Comparison of ENCODE assay signal across 1 cellular context in genomic region chr6:2245954-2246863, GRCh38.
TF ChIP-seq lines count a peak whose summit lies in the region.

No MANE protein-coding gene starts in this region.

TF ChIP-seq in HepG2, 621 proteins besides CTCF, POLR2A, EP300 and RAD21 (continued from another document and continues in another):
- TF ChIP-seq TAF15 (IDR thresholded peaks at IDR 0.05; ENCODE audit: low read depth, low read length, poor library complexity, severe bottlenecking), result no peak
- TF ChIP-seq SYNCRIP (IDR thresholded peaks at IDR 0.05; ENCODE audit: insufficient read depth, low read depth, low read length), result no peak
- no peak for TF ChIP-seq ZNF121 (CRISPR knock-in tag; IDR thresholded peaks at IDR 0.05)
- no peak for TF ChIP-seq HNF1A (IDR thresholded peaks at IDR 0.05; ENCODE audit: low read depth)
- no peak for TF ChIP-seq HNF1A (CRISPR knock-in tag; IDR thresholded peaks at IDR 0.05; ENCODE audit: borderline replicate concordance)
- TF ChIP-seq NFRKB (IDR thresholded peaks at IDR 0.05), result no peak
- no peak for TF ChIP-seq HHEX (CRISPR knock-in tag; IDR thresholded peaks at IDR 0.05)
- peak; percentile 91; the same call in 1 of the 2 replicates for TF ChIP-seq ZNF20 (CRISPR knock-in tag; IDR thresholded peaks at IDR 0.05)
- TF ChIP-seq JUND (CRISPR knock-in tag; IDR thresholded peaks at IDR 0.05), result peak; percentile 94
- TF ChIP-seq ZNF776 (CRISPR knock-in tag; IDR thresholded peaks at IDR 0.05), result no peak
- TF ChIP-seq PHB2 (IDR thresholded peaks at IDR 0.05; ENCODE audit: partially characterized antibody), result no peak
- TF ChIP-seq CEBPZ (IDR thresholded peaks at IDR 0.05; ENCODE audit: low read length), result no peak
- no peak; the same call in 1 of the 2 replicates for TF ChIP-seq NKX3-1 (CRISPR knock-in tag; IDR thresholded peaks at IDR 0.05)
- peak; percentile 54; the same call in 1 of the 2 replicates for TF ChIP-seq HOXA3 (CRISPR knock-in tag; IDR thresholded peaks at IDR 0.05)
- peak; percentile 72 for TF ChIP-seq ZNF772 (CRISPR knock-in tag; IDR thresholded peaks at IDR 0.05)
- TF ChIP-seq XBP1 (CRISPR knock-in tag; IDR thresholded peaks at IDR 0.05), result peak; percentile 88; the same call in 1 of the 2 replicates
- no peak for TF ChIP-seq ZNF207 (IDR thresholded peaks at IDR 0.05; ENCODE audit: borderline replicate concordance)
- no peak for TF ChIP-seq PREB (CRISPR knock-in tag; IDR thresholded peaks at IDR 0.05)
- TF ChIP-seq ZNF775 (CRISPR knock-in tag; IDR thresholded peaks at IDR 0.05; ENCODE audit: borderline replicate concordance), result no peak; the same call in 1 of the 2 replicates
- TF ChIP-seq CBX5 (CRISPR knock-in tag; IDR thresholded peaks at IDR 0.05; ENCODE audit: borderline replicate concordance), result no peak; the same call in 1 of the 2 replicates
- TF ChIP-seq HOXA5 (CRISPR knock-in tag; IDR thresholded peaks at IDR 0.05), result no peak; the same call in none of the 2 replicates
- no peak for TF ChIP-seq SKIL (CRISPR knock-in tag; IDR thresholded peaks at IDR 0.05; ENCODE audit: borderline replicate concordance)
- TF ChIP-seq KLF12 (CRISPR knock-in tag; IDR thresholded peaks at IDR 0.05; ENCODE audit: borderline replicate concordance), result 0 out of 2 replicates have a peak, but pooled peaks have one; percentile 37
- peak; percentile 33; the same call in 1 of the 2 replicates for TF ChIP-seq IKZF5 (CRISPR knock-in tag; IDR thresholded peaks at IDR 0.05)
- peak; percentile 72; the same call in 1 of the 2 replicates for TF ChIP-seq MED13 (CRISPR knock-in tag; IDR thresholded peaks at IDR 0.05)
- TF ChIP-seq ISL2 (CRISPR knock-in tag; IDR thresholded peaks at IDR 0.05), result peak; percentile 61; the same call in 1 of the 2 replicates
- no peak for TF ChIP-seq ZNF276 (CRISPR knock-in tag; IDR thresholded peaks at IDR 0.05; ENCODE audit: low read depth)
- peak; percentile 63 for TF ChIP-seq ZMYM4 (CRISPR knock-in tag; IDR thresholded peaks at IDR 0.05)
- TF ChIP-seq MLX (CRISPR knock-in tag; IDR thresholded peaks at IDR 0.05), result no peak
- TF ChIP-seq NR2F2 (IDR thresholded peaks at IDR 0.05; ENCODE audit: borderline replicate concordance, low read depth), result no peak
- no peak for TF ChIP-seq ARHGAP35 (CRISPR knock-in tag; IDR thresholded peaks at IDR 0.05; ENCODE audit: borderline replicate concordance)
- peak; percentile 40 for TF ChIP-seq ZNF431 (CRISPR knock-in tag; IDR thresholded peaks at IDR 0.05; ENCODE audit: borderline replicate concordance, low read depth)
- no peak for TF ChIP-seq FOXK2 (IDR thresholded peaks at IDR 0.05)
- no peak for TF ChIP-seq BRF2 (CRISPR knock-in tag; IDR thresholded peaks at IDR 0.05)
- 0 out of 2 replicates have a peak, but pooled peaks have one; percentile 62 for TF ChIP-seq ZSCAN5A (CRISPR knock-in tag; IDR thresholded peaks at IDR 0.05; ENCODE audit: borderline replicate concordance)
- TF ChIP-seq RELA (CRISPR knock-in tag; IDR thresholded peaks at IDR 0.05), result no peak
- no peak; the same call in 1 of the 2 replicates for TF ChIP-seq GTF3A (CRISPR knock-in tag; conservative IDR thresholded peaks at IDR 0.05)
- peak; percentile 68 for TF ChIP-seq FOXA3 (CRISPR knock-in tag; IDR thresholded peaks at IDR 0.05)
- peak; percentile 13; the same call in 1 of the 2 replicates for TF ChIP-seq TAF1 (CRISPR knock-in tag; IDR thresholded peaks at IDR 0.05)
- TF ChIP-seq KDM6A (CRISPR knock-in tag; IDR thresholded peaks at IDR 0.05; ENCODE audit: low read depth), result no peak
- no peak for TF ChIP-seq KLF9 (CRISPR knock-in tag; IDR thresholded peaks at IDR 0.05; ENCODE audit: low read depth)
- no peak for TF ChIP-seq NAIF1 (CRISPR knock-in tag; IDR thresholded peaks at IDR 0.05; ENCODE audit: borderline replicate concordance)
- TF ChIP-seq HOXA7 (CRISPR knock-in tag; IDR thresholded peaks at IDR 0.05), result no peak
- no peak for TF ChIP-seq PRPF4 (IDR thresholded peaks at IDR 0.05; ENCODE audit: low read depth, low read length, poor library complexity, severe bottlenecking)
- no peak for TF ChIP-seq SMC3 (IDR thresholded peaks at IDR 0.05; ENCODE audit: low read length)
